8 cellular contexts compared by ENCODE assay signal in genomic region chr2:112646791-112647720, GRCh38. TPM values are rescaled to one million over a fixed set of nuclear protein-coding genes. Genes with fewer than 3 reads are reported as not detected.
DNase-seq lines count a peak whose midpoint lies in the region; ATAC-seq and TF ChIP-seq lines count a peak whose summit lies in the region.

No MANE protein-coding gene starts in this region.

- H3K27ac ChIP-seq in PC-3 (ENCODE audit: low read length) (0 out of 2 replicates have a peak overlapping the region, but pooled peaks have one; percentile 92), neural progenitor cell (no peak overlapping the region)

- intact Hi-C loops in activated naive CD4-positive, alpha-beta T cell treated with anti-CD3 and anti-CD28 coated beads for 36 hours (cut with micrococcal nuclease): loop anchor here (1.0 to 5.0 kb wide), 4 partner anchors 105 to 520 kb away; partner anchors contain the start of genes POLR1B and TTL
- intact Hi-C loops in PC-3 (cut with micrococcal nuclease): no loop called here

- no peaks in the 10 kb centered on the region for H3K9me2 ChIP-seq in PC-3 (replicated peaks; ENCODE audit: low read length)

- peak overlapping the region; percentile 95 for H3K9ac ChIP-seq in PC-3 (ENCODE audit: low read length)
- peak overlapping the region; percentile 62 for H3K9ac ChIP-seq in neural progenitor cell

- H3K4me3 Mint-ChIP-seq in activated naive CD4-positive, alpha-beta T cell treated with anti-CD3 and anti-CD28 coated beads for 36 hours: peak overlapping the region; percentile 99
- peak overlapping the region; percentile 86 to 90 for H3K4me3 Mint-ChIP-seq in effector memory CD8-positive, alpha-beta T cell
- H3K4me3 Mint-ChIP-seq in neural progenitor cell: peak overlapping the region; percentile 95

- TF ChIP-seq CTCF in PC-3 (conservative IDR thresholded peaks at IDR 0.05; ENCODE audit: low read depth, low read length) (no peak), neural progenitor cell (IDR thresholded peaks at IDR 0.05) (no peak)

- ATAC-seq in PC-3: no peak
- ATAC-seq in effector memory CD8-positive, alpha-beta T cell (replicated peaks): no peak
- no peak for ATAC-seq in GM18519 (IDR thresholded peaks at IDR 0.05; ENCODE audit: low FRiP score, unreplicated experiment)
- ATAC-seq in GM18517 (IDR thresholded peaks at IDR 0.05; ENCODE audit: unreplicated experiment): no peak
- ATAC-seq in HG03196 (IDR thresholded peaks at IDR 0.05; ENCODE audit: unreplicated experiment): no peak

- CTCF ChIA-PET in activated naive CD4-positive, alpha-beta T cell treated with anti-CD3 and anti-CD28 coated beads for 36 hours (lab: Charles Lee): interaction anchor here (0.6 to 9.3 kb wide), 8 partner anchors 8 to 79 kb away, joined by 3 to 152 read pairs (median 4); no protein-coding TSS in a partner anchor
- CTCF ChIA-PET in PC-3 (lab: Charles Lee): no interaction called here

- H3K79me2 ChIP-seq in PC-3 (ENCODE audit: low read length): peaks cover 69% of the 10 kb centered on the region
- H3K79me2 ChIP-seq in neural progenitor cell (ENCODE audit: low read depth): peaks cover 55% of the 10 kb centered on the region

- H3K9me3 ChIP-seq in PC-3 (ENCODE audit: low read length) (no peaks in the 10 kb centered on the region), neural progenitor cell (ENCODE audit: low read depth) (no peaks in the 10 kb centered on the region)

- peaks cover 55% of the 10 kb centered on the region for H4K20me1 ChIP-seq in PC-3 (ENCODE audit: low read length)
- peaks cover 25% of the 10 kb centered on the region for H4K20me1 ChIP-seq in neural progenitor cell (ENCODE audit: low read depth)

- POLR2A ChIA-PET in PC-3 (lab: Charles Lee; ENCODE audit: unreplicated experiment): no interaction called here

- peaks cover 14% of the 10 kb centered on the region for H3F3A ChIP-seq in PC-3 (ENCODE audit: low read length, unreplicated experiment)
- peaks cover 4% of the 10 kb centered on the region for H3F3A ChIP-seq in neural progenitor cell (ENCODE audit: low read depth)

- H3K4me1 ChIP-seq in PC-3 (ENCODE audit: insufficient read depth, low read length) (peaks cover 57% of the 10 kb centered on the region), neural progenitor cell (peaks cover 26% of the 10 kb centered on the region)

- no peaks in the 10 kb centered on the region for H3K27me3 Mint-ChIP-seq in activated naive CD4-positive, alpha-beta T cell treated with anti-CD3 and anti-CD28 coated beads for 36 hours (ENCODE audit: low read depth)
- H3K27me3 Mint-ChIP-seq in effector memory CD8-positive, alpha-beta T cell: no peaks in the 10 kb centered on the region
- peaks cover 10% of the 10 kb centered on the region for H3K27me3 Mint-ChIP-seq in neural progenitor cell (ENCODE audit: insufficient read depth, low read depth)

- H3K27ac Mint-ChIP-seq in activated naive CD4-positive, alpha-beta T cell treated with anti-CD3 and anti-CD28 coated beads for 36 hours: peak overlapping the region; percentile 89
- peak overlapping the region; percentile 86 to 88 for H3K27ac Mint-ChIP-seq in effector memory CD8-positive, alpha-beta T cell
- no peak overlapping the region for H3K27ac Mint-ChIP-seq in neural progenitor cell

- H3K9me3 Mint-ChIP-seq in activated naive CD4-positive, alpha-beta T cell treated with anti-CD3 and anti-CD28 coated beads for 36 hours: no peaks in the 10 kb centered on the region
- no peaks in the 10 kb centered on the region for H3K9me3 Mint-ChIP-seq in effector memory CD8-positive, alpha-beta T cell
- no peaks in the 10 kb centered on the region for H3K9me3 Mint-ChIP-seq in neural progenitor cell

- H3K36me3 Mint-ChIP-seq in activated naive CD4-positive, alpha-beta T cell treated with anti-CD3 and anti-CD28 coated beads for 36 hours (ENCODE audit: low read depth): peaks cover 50% of the 10 kb centered on the region
- H3K36me3 Mint-ChIP-seq in effector memory CD8-positive, alpha-beta T cell (ENCODE audit: insufficient read depth): peaks cover 60% of the 10 kb centered on the region
- peaks cover 34% of the 10 kb centered on the region for H3K36me3 Mint-ChIP-seq in neural progenitor cell

- no peak for DNase-seq in activated naive CD4-positive, alpha-beta T cell treated with anti-CD3 and anti-CD28 coated beads for 36 hours
- no peak for DNase-seq in activated naive CD4-positive, alpha-beta T cell treated with Interleukin-2 at 50 U/mL for 16 hours
- DNase-seq in PC-3 (peak; percentile 36), neural progenitor cell (ENCODE audit: low spot score) (peak; percentile 53)
- DNase-seq in effector memory CD8-positive, alpha-beta T cell: no peak

- peak overlapping the region; percentile 84 for H3K4me2 ChIP-seq in PC-3 (ENCODE audit: low read length)
- H3K4me2 ChIP-seq in neural progenitor cell: peak overlapping the region; percentile 81

- TSS peak; percentile 42 for BruUV-seq in PC-3 (replicated peaks; lab: Mats Ljungman, UMichigan)

- H3K27me3 ChIP-seq in PC-3 (ENCODE audit: low read length) (no peaks in the 10 kb centered on the region), neural progenitor cell (peaks cover 28% of the 10 kb centered on the region)

- H3K4me3 ChIP-seq in PC-3 (ENCODE audit: low read length) (peak overlapping the region; percentile 78), neural progenitor cell (peak overlapping the region; percentile 91)

- H3K4me1 Mint-ChIP-seq in activated naive CD4-positive, alpha-beta T cell treated with anti-CD3 and anti-CD28 coated beads for 36 hours (ENCODE audit: low read depth): peaks cover 59% of the 10 kb centered on the region
- peaks cover 65 to 74% of the 10 kb centered on the region in 2 donors for H3K4me1 Mint-ChIP-seq in effector memory CD8-positive, alpha-beta T cell (ENCODE audit: low read depth in 2 of 2)
- H3K4me1 Mint-ChIP-seq in neural progenitor cell: peaks cover 33% of the 10 kb centered on the region

- no peak overlapping the region for H2AFZ ChIP-seq in PC-3 (ENCODE audit: low read length)
- no peak overlapping the region for H2AFZ ChIP-seq in neural progenitor cell (replicated peaks)

- H3K36me3 ChIP-seq in PC-3 (ENCODE audit: low read depth, low read length) (peaks cover 49% of the 10 kb centered on the region), neural progenitor cell (peaks cover 24% of the 10 kb centered on the region)

RNA-seq across cellular contexts. Expression of gene SLC20A1, which starts 1.3 kb away (rescaled TPM):
- total RNA-seq in activated naive CD4-positive, alpha-beta T cell treated with anti-CD3 and anti-CD28 coated beads for 36 hours: 10 to 100 TPM; 73.1 to 73.5 TPM
- total RNA-seq in PC-3 (2014; rRNA removed) (209 and 257 TPM in 2 replicates), neural progenitor cell (ENCODE audit: low replicate concordance) (46.1 and 61.1 TPM in 2 replicates)

Comparison
In these comparisons a context has a peak if more than half of its experiments do, and no peak if none do; other contexts are left out.
1. DNase-seq: peak in PC-3 (single experiment) and neural progenitor cell (single experiment); none in activated naive CD4-positive, alpha-beta T cell treated with anti-CD3 and anti-CD28 coated beads for 36 hours (single experiment), activated naive CD4-positive, alpha-beta T cell treated with Interleukin-2 at 50 U/mL for 16 hours (single experiment) and effector memory CD8-positive, alpha-beta T cell (0 of 3).
2. Peak in every context shown above with its lines, with median percentiles within 50 percentile points of each other: H3K4me3 Mint-ChIP-seq.